13 cellular contexts compared by ENCODE assay signal in the genomic region with DNA sequence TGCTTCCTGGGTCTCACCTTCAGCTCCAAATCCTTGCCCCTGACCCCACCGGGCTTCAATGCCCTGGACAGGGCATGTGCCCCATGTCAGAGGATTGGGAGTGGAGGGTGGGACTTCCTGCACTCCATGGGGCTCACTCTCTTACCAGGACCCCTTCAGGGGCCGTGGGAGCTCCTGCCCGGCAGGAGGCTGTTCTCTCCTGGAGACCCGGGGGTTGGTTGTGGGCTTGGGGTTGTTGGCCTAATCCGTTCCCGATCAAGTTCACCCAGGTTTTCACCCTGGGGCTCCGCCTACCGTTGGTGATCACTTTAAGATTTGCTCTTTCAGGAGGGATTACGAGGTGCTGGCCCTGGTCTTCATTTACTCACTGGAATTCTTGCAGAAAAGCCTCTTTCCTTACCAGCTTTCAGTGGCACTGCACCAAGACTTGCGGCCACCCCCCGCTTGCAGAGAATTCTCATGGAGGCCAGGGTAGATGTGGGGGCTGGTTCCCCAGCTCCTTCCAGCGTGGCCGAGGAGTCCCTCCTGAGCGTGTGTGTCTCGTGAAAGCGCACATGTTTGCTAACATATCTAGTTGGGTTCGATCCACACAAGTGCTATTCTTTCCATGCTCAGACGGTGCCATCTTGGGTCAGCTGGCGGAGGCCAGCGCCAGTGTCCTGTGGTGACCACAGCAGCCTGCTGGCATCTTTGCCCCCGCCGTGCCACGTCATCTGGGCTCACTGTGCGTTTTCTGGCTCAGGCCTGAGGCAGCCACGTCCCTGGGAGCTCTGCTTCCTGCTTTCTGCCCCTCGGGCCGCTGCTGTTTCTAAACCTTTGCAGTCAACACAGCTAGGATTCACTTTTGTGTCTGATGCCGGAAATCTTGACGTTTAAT. TPM values are rescaled to one million over a fixed set of nuclear protein-coding genes. Genes with fewer than 3 reads are reported as not detected.
DNase-seq lines count a peak whose midpoint lies in the region; ATAC-seq and TF ChIP-seq lines count a peak whose summit lies in the region.
"Had no signal": no experiment of that assay in that cellular context is flagged by ENCODE, and none has a peak within 500 bp of the region (broad histone marks: within the 10 kb centered on the region; RNA-seq: fewer than 3 reads in every experiment).

No MANE protein-coding gene starts in this region.

- H3K79me1 ChIP-seq in trophoblast cell (ENCODE audit: low read length): peaks cover 43% of the 10 kb centered on the region

- H2BK120ac ChIP-seq in trophoblast cell (ENCODE audit: insufficient read depth, low read length, poor library complexity): peak overlapping the region; percentile 73

- H3K79me2 ChIP-seq in trophoblast cell (ENCODE audit: control insufficient read depth, insufficient read depth, low read length, poor library complexity): peaks cover 50% of the 10 kb centered on the region

- H3K23ac ChIP-seq in trophoblast cell (ENCODE audit: low read length): no peak overlapping the region

- H3K36me3 Mint-ChIP-seq in CD4-positive, alpha-beta T cell (ENCODE audit: low read depth): peaks cover 14% of the 10 kb centered on the region
- H3K36me3 Mint-ChIP-seq: activated CD4-positive, alpha-beta memory T cell treated with anti-CD3 and anti-CD28 coated beads for 36 hours had no signal

- peak overlapping the region; percentile 66 for H3K4ac ChIP-seq in trophoblast cell (ENCODE audit: low read depth, low read length)

- POLR2A ChIA-PET in A673 (lab: Charles Lee; ENCODE audit: low non-redundant PET): no interaction called here
- POLR2A ChIA-PET in CD4-positive, alpha-beta T cell (lab: Charles Lee): no interaction called here

- H3K27me3 ChIP-seq in A673 (replicated peaks; ENCODE audit: insufficient read depth, low read depth, low read length, poor library complexity): no peaks in the 10 kb centered on the region
- no peaks in the 10 kb centered on the region for H3K27me3 ChIP-seq in gastroesophageal sphincter
- H3K27me3 ChIP-seq in trophoblast cell (ENCODE audit: insufficient read depth, low read length): no peaks in the 10 kb centered on the region
- H3K27me3 ChIP-seq in CD4-positive, alpha-beta T cell (ENCODE audit: control insufficient read depth, insufficient read depth, low read length): no peaks in the 10 kb centered on the region

- H3K4me3 Mint-ChIP-seq in CD4-positive, alpha-beta T cell: no peak overlapping the region
- H3K4me3 Mint-ChIP-seq: activated CD4-positive, alpha-beta memory T cell treated with anti-CD3 and anti-CD28 coated beads for 36 hours; activated naive CD8-positive, alpha-beta T cell treated with anti-CD3 and anti-CD28 coated beads, Interleukin-2, amount 50 U/mL, for 24 hours had no signal

- H3K27ac ChIP-seq in A673 (ENCODE audit: low read depth, low read length, poor library complexity, severe bottlenecking): peak overlapping the region; percentile 67
- H3K27ac ChIP-seq in VCaP: peak overlapping the region; percentile 99
- H3K27ac ChIP-seq in gastroesophageal sphincter: peak overlapping the region; percentile 24 to 94 (median 84)
- peak overlapping the region; percentile 91 for H3K27ac ChIP-seq in trophoblast cell (ENCODE audit: low read depth, low read length)
- H3K27ac ChIP-seq in CD4-positive, alpha-beta T cell (ENCODE audit: low read depth, low read length): no peak overlapping the region

- DNase-seq in A673 (ENCODE audit: low spot score) (no peak), trophoblast cell (peak in 1 of 2 donors; percentile 23), A172 (ENCODE audit: low spot score) (no peak), COLO829 (ENCODE audit: low spot score) (no peak)
- DNase-seq in CD4-positive, alpha-beta T cell: no peak
- DNase-seq: activated CD4-positive, alpha-beta memory T cell treated with anti-CD3 and anti-CD28 coated beads for 36 hours; activated naive CD8-positive, alpha-beta T cell treated with anti-CD3 and anti-CD28 coated beads, Interleukin-2, amount 50 U/mL, for 24 hours; NCI-H524 treated with DMSO at 0.1 percent for 48 hours; stimulated activated CD4-positive, alpha-beta T cell treated with anti-CD3 and anti-CD28 coated beads, Interleukin-15, amount 100 ng/mL, for 24 hours; stimulated activated naive CD4-positive, alpha-beta T cell treated with Interleukin-2 at 50 U/mL for 16 hours had no signal

- H3K18ac ChIP-seq in trophoblast cell (ENCODE audit: low read length): peak overlapping the region; percentile 81

- peak overlapping the region; percentile 58 for H4K91ac ChIP-seq in trophoblast cell (ENCODE audit: low read depth, low read length)

- no peaks in the 10 kb centered on the region for H3K9me3 ChIP-seq in A673 (ENCODE audit: low read depth, low read length, poor library complexity, severe bottlenecking)
- H3K9me3 ChIP-seq in gastroesophageal sphincter: no peaks in the 10 kb centered on the region
- peaks cover 4% of the 10 kb centered on the region for H3K9me3 ChIP-seq in trophoblast cell (ENCODE audit: insufficient read depth, low read depth, low read length)
- H3K9me3 ChIP-seq in CD4-positive, alpha-beta T cell (ENCODE audit: control insufficient read depth, low read length): no peaks in the 10 kb centered on the region

- H3K36me3 ChIP-seq in A673 (ENCODE audit: insufficient read depth, low read length, poor library complexity, severe bottlenecking) (peaks cover 4% of the 10 kb centered on the region), gastroesophageal sphincter (no peaks in the 10 kb centered on the region), trophoblast cell (ENCODE audit: control insufficient read depth in 1 of 2, insufficient read depth in 2 of 2, low read length in 2 of 2) (peaks cover 42 to 46% of the 10 kb centered on the region in 2 experiments)

- no peak overlapping the region for H3K27ac Mint-ChIP-seq in CD4-positive, alpha-beta T cell
- H3K27ac Mint-ChIP-seq: activated CD4-positive, alpha-beta memory T cell treated with anti-CD3 and anti-CD28 coated beads for 36 hours; activated naive CD8-positive, alpha-beta T cell treated with anti-CD3 and anti-CD28 coated beads, Interleukin-2, amount 50 U/mL, for 24 hours had no signal

- H3K4me3 ChIP-seq in A673 (ENCODE audit: low read depth, low read length, poor library complexity, severe bottlenecking) (no peak overlapping the region), gastroesophageal sphincter (no peak overlapping the region), trophoblast cell (ENCODE audit: low read depth, low read length) (no peak overlapping the region)

- CTCF ChIA-PET in A673 (lab: Charles Lee): interaction anchor here (0.6 kb wide), 1 partner anchor 20 kb away, joined by 12 read pairs; no protein-coding TSS in a partner anchor
- CTCF ChIA-PET in CD4-positive, alpha-beta T cell (lab: Charles Lee): no interaction called here

- peaks cover 37% of the 10 kb centered on the region for H3K4me1 ChIP-seq in A673 (ENCODE audit: insufficient read depth, low read length, poor library complexity, severe bottlenecking)
- H3K4me1 ChIP-seq in gastroesophageal sphincter: peaks cover 0 to 97% (median 45%) of the 10 kb centered on the region in 3 donors
- peaks cover 57 to 62% of the 10 kb centered on the region in 2 experiments for H3K4me1 ChIP-seq in trophoblast cell (ENCODE audit: control insufficient read depth in 1 of 2, insufficient read depth in 2 of 2, low read length in 2 of 2)

- H4K12ac ChIP-seq in trophoblast cell (ENCODE audit: low read depth, low read length): peak overlapping the region; percentile 6

- H3K9me3 Mint-ChIP-seq in CD4-positive, alpha-beta T cell: no peaks in the 10 kb centered on the region
- H3K9me3 Mint-ChIP-seq: activated CD4-positive, alpha-beta memory T cell treated with anti-CD3 and anti-CD28 coated beads for 36 hours; activated naive CD8-positive, alpha-beta T cell treated with anti-CD3 and anti-CD28 coated beads, Interleukin-2, amount 50 U/mL, for 24 hours had no signal

- no peak overlapping the region for H3K9ac ChIP-seq in trophoblast cell (ENCODE audit: low read length)

- BruUV-seq in A673 (replicated peaks; lab: Mats Ljungman, UMichigan): no TSS peak

- TF ChIP-seq POLR2A in gastroesophageal sphincter (IDR thresholded peaks at IDR 0.05): no peak

- TF ChIP-seq CTCF in A673 (conservative IDR thresholded peaks at IDR 0.05; ENCODE audit: low read depth, low read length) (no peak), VCaP (conservative IDR thresholded peaks at IDR 0.05) (no peak), gastroesophageal sphincter (IDR thresholded peaks at IDR 0.05) (no peak)
- no peak for TF ChIP-seq CTCF in CD4-positive, alpha-beta T cell (IDR thresholded peaks at IDR 0.05)

- H2AK5ac ChIP-seq in trophoblast cell (ENCODE audit: low read length): peak overlapping the region; percentile 65

- TF ChIP-seq EP300 in gastroesophageal sphincter (IDR thresholded peaks at IDR 0.05): no peak

- peak overlapping the region; percentile 15 for H2BK5ac ChIP-seq in trophoblast cell (ENCODE audit: low read depth, low read length, poor library complexity)

- no peak overlapping the region for H2AFZ ChIP-seq in trophoblast cell (ENCODE audit: insufficient read depth, low read length, poor library complexity)

- H3K4me1 Mint-ChIP-seq in CD4-positive, alpha-beta T cell (ENCODE audit: low read depth): peaks cover 25% of the 10 kb centered on the region

- H3K14ac ChIP-seq in trophoblast cell (ENCODE audit: low read length): peak overlapping the region; percentile 78

- peak overlapping the region; percentile 52 for H4K8ac ChIP-seq in trophoblast cell (ENCODE audit: low read depth, low read length)

- ATAC-seq in gastroesophageal sphincter: no peak
- ATAC-seq in GM21381 (IDR thresholded peaks at IDR 0.05; ENCODE audit: unreplicated experiment): no peak
- ATAC-seq in CD4-positive, alpha-beta T cell (ENCODE audit: poor library complexity): no peak
- ATAC-seq: activated naive CD8-positive, alpha-beta T cell treated with anti-CD3 and anti-CD28 coated beads, Interleukin-2, amount 50 U/mL, for 24 hours had no signal

- intact Hi-C loops in A673 (cut with micrococcal nuclease; ENCODE audit: unreplicated experiment): no loop called here
- intact Hi-C loops in CD4-positive, alpha-beta T cell (cut with DNase I, micrococcal nuclease): no loop called here

- 79 to 85% methylated on average over 2 to 13 of the region's 29 CpGs for WGBS in gastroesophageal sphincter (ENCODE audit: low coverage in 1 of 2), 2 donors
- WGBS in trophoblast cell (ENCODE audit: extremely low coverage, insufficient coverage, insufficient read length): no CpG with 5 or more reads among the region's 29 CpGs

- H3K4me2 ChIP-seq in trophoblast cell (ENCODE audit: low read length): no peak overlapping the region

- H3K27me3 Mint-ChIP-seq in CD4-positive, alpha-beta T cell: no peaks in the 10 kb centered on the region
- H3K27me3 Mint-ChIP-seq: activated CD4-positive, alpha-beta memory T cell treated with anti-CD3 and anti-CD28 coated beads for 36 hours; activated naive CD8-positive, alpha-beta T cell treated with anti-CD3 and anti-CD28 coated beads, Interleukin-2, amount 50 U/mL, for 24 hours had no signal

- peak overlapping the region; percentile 56 for H2BK12ac ChIP-seq in trophoblast cell (ENCODE audit: low read length)

RNA-seq across cellular contexts. Expression of a gene that starts 15.6 kb away (rescaled TPM):
- total RNA-seq in A673 (2021): 18.6 and 21.2 TPM in 2 replicates
- total RNA-seq in gastroesophageal sphincter: 10 to 100 TPM; 11.3 to 17.1 (median 14.8) TPM
- 57.0 and 60.9 TPM in 2 replicates for polyA plus RNA-seq in trophoblast cell (2013)
- total RNA-seq in A172 (2014; rRNA removed; shearing (Covaris generic)): 12.1 and 20.9 TPM in 2 replicates
- total RNA-seq in CD4-positive, alpha-beta T cell: 10 to 100 TPM; 19.2 to 19.6 TPM
